Comparison of ENCODE assay signal across 8 cellular contexts in genomic region chrX:36867143-36867542, GRCh38.
DNase-seq lines count a peak whose midpoint lies in the region; ATAC-seq, FAIRE-seq and TF ChIP-seq lines count a peak whose summit lies in the region.

No MANE protein-coding gene starts in this region.

- peak; percentile 43 for FAIRE-seq in A549 (lab: Jason Lieb, UNC)

- H3K36me3 ChIP-seq in adrenal gland (replicated peaks in 1 of 2), result no peaks in the 10 kb centered on the region
- no peaks in the 10 kb centered on the region for H3K36me3 ChIP-seq in left lung

- no peaks in the 10 kb centered on the region for H3K36me3 Mint-ChIP-seq in activated CD8-positive, alpha-beta memory T cell treated with anti-CD3 and anti-CD28 coated beads, Interleukin-2, amount 10 ng/mL, durations not matched to agents 7 days and 5 days

- POLR2A ChIA-PET in A549 (lab: Yijun Ruan, JAX), result interaction anchor here (0.5 kb wide), 1 partner anchor 1073 kb away, joined by 3 read pairs; no protein-coding TSS in a partner anchor

- H3K27me3 ChIP-seq in adrenal gland (peaks cover 10% of the 10 kb centered on the region), left lung (no peaks in the 10 kb centered on the region)

- no peak for TF ChIP-seq EP300 in A549 (IDR thresholded peaks at IDR 0.05)

- no peak overlapping the region for H3K4me3 ChIP-seq in A549
- H3K4me3 ChIP-seq in GM12865 (ENCODE audit: low read depth, low read length), result no peak overlapping the region
- no peak overlapping the region for H3K4me3 ChIP-seq in adrenal gland
- no peak overlapping the region for H3K4me3 ChIP-seq in left lung

- H3K4me3 Mint-ChIP-seq in activated CD8-positive, alpha-beta memory T cell treated with anti-CD3 and anti-CD28 coated beads, Interleukin-2, amount 10 ng/mL, durations not matched to agents 7 days and 5 days, result no peak overlapping the region

- CTCF ChIA-PET in A549 (lab: Yijun Ruan, JAX), result interaction anchor here (0.6 kb wide), 1 partner anchor 977 kb away, joined by 4 read pairs; no protein-coding TSS in a partner anchor
- CTCF ChIA-PET in activated CD8-positive, alpha-beta memory T cell treated with anti-CD3 and anti-CD28 coated beads, Interleukin-2, amount 10 ng/mL, durations not matched to agents 7 days and 5 days (lab: Charles Lee), result no interaction called here

- peak; percentile 63 to 65 for TF ChIP-seq RAD21 in A549 (conservative IDR thresholded peaks at IDR 0.05 in 1 of 2, IDR thresholded peaks at IDR 0.05 in 1 of 2)

- peak; percentile 54 for TF ChIP-seq CTCF in A549 (IDR thresholded peaks at IDR 0.05)
- no peak for TF ChIP-seq CTCF in GM12865 (IDR thresholded peaks at IDR 0.05; ENCODE audit: insufficient read depth, low read depth, low read length, missing control alignments)
- TF ChIP-seq CTCF in LNCAP (IDR thresholded peaks at IDR 0.05), result peak; percentile 48
- peak; percentile 28 to 76 (median 50) for TF ChIP-seq CTCF in adrenal gland (IDR thresholded peaks at IDR 0.05)
- peak in 1 of 2 donors; percentile 56 for TF ChIP-seq CTCF in left lung (IDR thresholded peaks at IDR 0.05)

- H3K4me1 Mint-ChIP-seq in activated CD8-positive, alpha-beta memory T cell treated with anti-CD3 and anti-CD28 coated beads, Interleukin-2, amount 10 ng/mL, durations not matched to agents 7 days and 5 days, result no peaks in the 10 kb centered on the region

- intact Hi-C loops in adrenal gland (cut with DNase I) (no loop called here), left lung (cut with DNase I) (no loop called here)

- H3K27ac Mint-ChIP-seq in activated CD8-positive, alpha-beta memory T cell treated with anti-CD3 and anti-CD28 coated beads, Interleukin-2, amount 10 ng/mL, durations not matched to agents 7 days and 5 days, result no peak overlapping the region

- no peaks in the 10 kb centered on the region for H3K27me3 Mint-ChIP-seq in activated CD8-positive, alpha-beta memory T cell treated with anti-CD3 and anti-CD28 coated beads, Interleukin-2, amount 10 ng/mL, durations not matched to agents 7 days and 5 days

- H3K4me2 ChIP-seq in A549, result no peak overlapping the region

- H3K4me1 ChIP-seq in A549 (no peaks in the 10 kb centered on the region), adrenal gland (replicated peaks in 1 of 2) (no peaks in the 10 kb centered on the region), left lung (no peaks in the 10 kb centered on the region)

- 0% methylated on average over 3 of the region's 3 CpGs for WGBS in A549 (ENCODE audit: missing lambda C conversion rate)
- WGBS in adrenal gland, 4 donors, result 8 to 24% (median 12%) methylated on average over 3 of the region's 3 CpGs

- no peak for TF ChIP-seq POLR2A in A549 (IDR thresholded peaks at IDR 0.05; ENCODE audit: low read length)
- no peak for TF ChIP-seq POLR2A in adrenal gland (IDR thresholded peaks at IDR 0.05)

- peak; percentile 2 to 19 for DNase-seq in A549 (ENCODE audit: low read depth in 1 of 2, low spot score in 1 of 2)
- DNase-seq in GM12865 (ENCODE audit: low read depth), result peak; percentile 1
- peak in 2 of 7 donors; percentile 1 to 14 for DNase-seq in adrenal gland
- DNase-seq in left lung, result no peak
- DNase-seq in activated CD4-positive, alpha-beta T cell treated with anti-CD3 and anti-CD28 coated beads, Interleukin-2, amount 50 U/mL, for 48 hours, result no peak
- no peak for DNase-seq in activated CD8-positive, alpha-beta memory T cell treated with anti-CD3 and anti-CD28 coated beads, Interleukin-2, amount 10 ng/mL, durations not matched to agents 7 days and 5 days

- ATAC-seq in A549 (peak in 1 of 2 experiments; percentile 66; a peak in 1 of 6 replicates), left lung (peak; percentile 76), HG03469 (IDR thresholded peaks at IDR 0.05; ENCODE audit: unreplicated experiment) (no peak)
- no peak for ATAC-seq in activated CD8-positive, alpha-beta memory T cell treated with anti-CD3 and anti-CD28 coated beads, Interleukin-2, amount 10 ng/mL, durations not matched to agents 7 days and 5 days

- H3K9me3 Mint-ChIP-seq in activated CD8-positive, alpha-beta memory T cell treated with anti-CD3 and anti-CD28 coated beads, Interleukin-2, amount 10 ng/mL, durations not matched to agents 7 days and 5 days (ENCODE audit: low read depth), result no peaks in the 10 kb centered on the region

- H3K9me3 ChIP-seq in A549, result no peaks in the 10 kb centered on the region
- H3K9me3 ChIP-seq in adrenal gland (replicated peaks in 1 of 3), result no peaks in the 10 kb centered on the region
- H3K9me3 ChIP-seq in left lung, result no peaks in the 10 kb centered on the region

- H3K27ac ChIP-seq in A549, result no peak overlapping the region
- no peak overlapping the region for H3K27ac ChIP-seq in adrenal gland
- H3K27ac ChIP-seq in left lung, result no peak overlapping the region

TF ChIP-seq in A549, 52 proteins besides CTCF, POLR2A, EP300 and RAD21:
- TF ChIP-seq MAZ (IDR thresholded peaks at IDR 0.05; ENCODE audit: borderline replicate concordance, low read depth, low read length) (no peak), PBX3 (IDR thresholded peaks at IDR 0.05) (no peak), BHLHE40 (IDR thresholded peaks at IDR 0.05; ENCODE audit: low read depth, low read length) (no peak), HES2 (IDR thresholded peaks at IDR 0.05) (no peak), SMC3 (IDR thresholded peaks at IDR 0.05) (peak; percentile 53)

Comparison
In these comparisons a context has a peak if more than half of its experiments do, and no peak if none do; other contexts are left out.
1. DNase-seq: peak in A549 (2 of 2) and GM12865 (single experiment); none in left lung (0 of 2), activated CD4-positive, alpha-beta T cell treated with anti-CD3 and anti-CD28 coated beads, Interleukin-2, amount 50 U/mL, for 48 hours (0 of 2) and activated CD8-positive, alpha-beta memory T cell treated with anti-CD3 and anti-CD28 coated beads, Interleukin-2, amount 10 ng/mL, durations not matched to agents 7 days and 5 days (single experiment).